In genomic region chr9:68999393-69000105, GRCh38 we compare ENCODE assay signal across 8 cellular contexts. TPM values are rescaled to one million over a fixed set of nuclear protein-coding genes. Genes with fewer than 3 reads are reported as not detected.
DNase-seq lines count a peak whose midpoint lies in the region; ATAC-seq and TF ChIP-seq lines count a peak whose summit lies in the region.

No MANE protein-coding gene starts in this region.

- H3K27ac ChIP-seq in PC-9 (no peak overlapping the region), neural cell (ENCODE audit: low read length) (no peak overlapping the region), thoracic aorta (no peak overlapping the region)

- H3K27me3 ChIP-seq in PC-9 (ENCODE audit: insufficient read depth, low read depth) (peaks cover 94% of the 10 kb centered on the region), neural cell (ENCODE audit: insufficient read depth, low read depth, low read length) (no peaks in the 10 kb centered on the region), thoracic aorta (replicated peaks; ENCODE audit: insufficient read depth) (no peaks in the 10 kb centered on the region)

- TF ChIP-seq EP300 in neural cell (conservative IDR thresholded peaks at IDR 0.05; ENCODE audit: poor library complexity, severe bottlenecking), result no peak

- BruUV-seq in PC-9 (replicated peaks; lab: Mats Ljungman, UMichigan), result no TSS peak

- H3K4me1 ChIP-seq in PC-9 (replicated peaks; ENCODE audit: insufficient read depth) (no peaks in the 10 kb centered on the region), thoracic aorta (ENCODE audit: control insufficient read depth in 1 of 2, low read depth in 2 of 2) (no peaks in the 10 kb centered on the region)

- no peaks in the 10 kb centered on the region for H3K79me2 ChIP-seq in PC-9 (ENCODE audit: low read depth)
- no peaks in the 10 kb centered on the region for H3K79me2 ChIP-seq in neural cell (replicated peaks; ENCODE audit: insufficient read depth, low read length)

- H3F3A ChIP-seq in PC-9 (ENCODE audit: insufficient read depth, low read depth) (no peaks in the 10 kb centered on the region), neural cell (ENCODE audit: insufficient read depth, low read length, poor library complexity, severe bottlenecking) (no peaks in the 10 kb centered on the region)

- CTCF ChIA-PET in PC-9 (lab: Charles Lee), result no interaction called here

- H4K20me1 ChIP-seq in PC-9 (ENCODE audit: insufficient read depth), result no peaks in the 10 kb centered on the region
- no peaks in the 10 kb centered on the region for H4K20me1 ChIP-seq in neural cell (ENCODE audit: insufficient read depth)

- H3K4me2 ChIP-seq in PC-9, result no peak overlapping the region
- H3K4me2 ChIP-seq in neural cell (ENCODE audit: low read length), result no peak overlapping the region

- H3K9me2 ChIP-seq in PC-9 (ENCODE audit: insufficient read depth) (no peaks in the 10 kb centered on the region), neural cell (ENCODE audit: insufficient read depth, low read length) (no peaks in the 10 kb centered on the region)

- no peak overlapping the region for H3K4me3 Mint-ChIP-seq in activated T-cell treated with anti-CD3 and anti-CD28 coated beads, Interleukin-2, amount 50 U/mL, for 4 hours

- ATAC-seq in GM21447 (IDR thresholded peaks at IDR 0.05; ENCODE audit: unreplicated experiment) (peak; percentile 76), thoracic aorta (ENCODE audit: insufficient number of reproducible peaks, low FRiP score, low read depth) (peak; percentile 67)
- ATAC-seq in activated T-cell treated with anti-CD3 and anti-CD28 coated beads, Interleukin-2, amount 50 U/mL, for 4 hours, result peak; percentile 88 to 92

- no peak overlapping the region for H3K9ac ChIP-seq in neural cell (ENCODE audit: low read length)

- no peak overlapping the region for H3K4me3 ChIP-seq in PC-9
- no peak overlapping the region for H3K4me3 ChIP-seq in neural cell (ENCODE audit: low read length)
- H3K4me3 ChIP-seq in thoracic aorta, result no peak overlapping the region

- peaks cover 27% of the 10 kb centered on the region for H3K4me1 Mint-ChIP-seq in activated T-cell treated with anti-CD3 and anti-CD28 coated beads, Interleukin-2, amount 50 U/mL, for 4 hours (ENCODE audit: low read depth)

- peak; percentile 91 for TF ChIP-seq RAD21 in neural cell (conservative IDR thresholded peaks at IDR 0.05)

- H3K36me3 Mint-ChIP-seq in activated T-cell treated with anti-CD3 and anti-CD28 coated beads, Interleukin-2, amount 50 U/mL, for 4 hours (ENCODE audit: insufficient read depth), result no peaks in the 10 kb centered on the region

- DNase-seq in DMS53 treated with DMSO at 0.1 percent for 48 hours (lab: John Stamatoyannopoulos, UW; ENCODE audit: unreplicated experiment), result peak; percentile 42
- DNase-seq in HuH-7 (ENCODE audit: low spot score), result peak; percentile 79
- DNase-seq in PC-9, result peak in 1 of 2 experiments; percentile 41
- peak; percentile 54 for DNase-seq in activated T-cell treated with anti-CD3 and anti-CD28 coated beads, Interleukin-2, amount 50 U/mL, for 4 hours
- peak; percentile 65 for DNase-seq in fibroblast of gingiva (ENCODE audit: low read depth)
- DNase-seq in thoracic aorta (ENCODE audit: low spot score), result peak; percentile 37

- no peaks in the 10 kb centered on the region for H3K27me3 Mint-ChIP-seq in activated T-cell treated with anti-CD3 and anti-CD28 coated beads, Interleukin-2, amount 50 U/mL, for 4 hours (ENCODE audit: low read depth)

- H3K36me3 ChIP-seq in PC-9 (ENCODE audit: low read depth) (no peaks in the 10 kb centered on the region), neural cell (ENCODE audit: insufficient read depth, low read length) (no peaks in the 10 kb centered on the region), thoracic aorta (no peaks in the 10 kb centered on the region)

- H2AFZ ChIP-seq in PC-9, result no peak overlapping the region
- H2AFZ ChIP-seq in neural cell (ENCODE audit: low read depth, low read length), result no peak overlapping the region

- intact Hi-C loops in PC-9 (cut with micrococcal nuclease; ENCODE audit: unreplicated experiment), result loop anchor here (1.0 kb wide), 1 partner anchor 415 kb away; no protein-coding TSS in a partner anchor

- no peaks in the 10 kb centered on the region for H3K9me3 Mint-ChIP-seq in activated T-cell treated with anti-CD3 and anti-CD28 coated beads, Interleukin-2, amount 50 U/mL, for 4 hours

- H3K9me3 ChIP-seq in PC-9 (ENCODE audit: insufficient read depth, low read depth), result no peaks in the 10 kb centered on the region
- H3K9me3 ChIP-seq in neural cell (ENCODE audit: low read length), result no peaks in the 10 kb centered on the region
- no peaks in the 10 kb centered on the region for H3K9me3 ChIP-seq in thoracic aorta

- POLR2A ChIA-PET in PC-9 (lab: Charles Lee; ENCODE audit: unreplicated experiment), result no interaction called here

- peak; percentile 69 for TF ChIP-seq CTCF in PC-9 (conservative IDR thresholded peaks at IDR 0.05)
- peak; percentile 90 for TF ChIP-seq CTCF in neural cell (IDR thresholded peaks at IDR 0.05; ENCODE audit: poor library complexity, severe bottlenecking)
- peak; percentile 65 for TF ChIP-seq CTCF in thoracic aorta (IDR thresholded peaks at IDR 0.05)

TF ChIP-seq in neural cell, 6 proteins besides CTCF, POLR2A, EP300 and RAD21:
- TF ChIP-seq SMC3 (conservative IDR thresholded peaks at IDR 0.05; ENCODE audit: poor library complexity) (peak; percentile 92), POLR2AphosphoS5 (IDR thresholded peaks at IDR 0.05) (no peak), MXI1 (conservative IDR thresholded peaks at IDR 0.05; ENCODE audit: poor library complexity, severe bottlenecking) (peak; percentile 31)
TF ChIP-seq in neural cell: peak in this region for 2.

RNA-seq across cellular contexts. Expression of gene PRKACG, which starts 14.4 kb away (rescaled TPM):
- total RNA-seq in PC-9 (2021) (not detected in 2 replicates), thoracic aorta (not detected)
- not detected for total RNA-seq in activated T-cell treated with anti-CD3 and anti-CD28 coated beads, Interleukin-2, amount 50 U/mL, for 4 hours
- polyA plus RNA-seq in neural cell, result not detected in 2 replicates
- not detected in 2 replicates for polyA minus RNA-seq in neural cell

RNA-seq across cellular contexts. Expression of gene FXN, which starts 36.0 kb away (rescaled TPM):
- 12.0 and 19.5 TPM in 2 replicates for total RNA-seq in PC-9 (2021)
- total RNA-seq in activated T-cell treated with anti-CD3 and anti-CD28 coated beads, Interleukin-2, amount 50 U/mL, for 4 hours, result 10 to 100 TPM; 46.4 to 49.4 (median 46.7) TPM
- 3.5 and 7.3 TPM in 2 replicates for polyA plus RNA-seq in neural cell
- 3.4 and 3.7 TPM in 2 replicates for polyA minus RNA-seq in neural cell
- 1 to 10 TPM in 1 of 2 donors, under 1 TPM in 1; 0.68 to 4.0 TPM for total RNA-seq in thoracic aorta
